8 cellular contexts compared by ENCODE assay signal in the genomic region with DNA sequence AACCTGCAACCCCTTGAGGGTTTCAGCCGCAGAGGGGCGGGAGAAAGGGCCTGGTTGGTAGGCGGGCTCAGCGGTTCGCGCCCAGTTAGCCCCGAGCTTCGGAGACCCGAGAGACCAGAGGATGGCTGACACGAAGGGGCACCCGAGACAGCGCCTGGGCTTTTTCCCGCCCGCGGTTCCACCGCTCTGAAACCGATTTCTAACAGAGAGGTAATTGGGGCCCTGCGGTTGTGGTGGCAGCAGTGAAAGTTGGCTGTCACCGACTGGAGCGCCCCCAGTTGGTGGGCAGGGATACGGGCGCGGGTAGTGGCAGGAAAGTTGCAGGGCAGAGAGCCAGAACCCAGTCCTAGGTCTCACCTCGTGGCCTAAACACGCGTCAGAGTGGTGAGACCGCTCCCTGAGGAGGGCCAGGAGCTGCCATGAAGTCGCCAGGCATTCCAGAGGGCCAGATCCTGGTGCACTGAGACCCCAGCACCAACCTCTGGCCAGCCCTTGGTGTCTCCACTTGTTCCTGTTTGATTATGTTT. TPM values are rescaled to one million over a fixed set of nuclear protein-coding genes. Genes with fewer than 3 reads are reported as not detected.
DNase-seq lines count a peak whose midpoint lies in the region; ATAC-seq and TF ChIP-seq lines count a peak whose summit lies in the region.

No MANE protein-coding gene starts in this region.

- 0 out of 2 replicates have a peak, but pooled peaks cover 4% of the 10 kb centered on the region for H4K20me1 ChIP-seq in KMS-11 (ENCODE audit: insufficient read depth)

- H2AFZ ChIP-seq in KMS-11 (ENCODE audit: low read depth): peak overlapping the region; percentile 28; the same call in 1 of the 2 replicates

- H3K4me2 ChIP-seq in KMS-11: peak overlapping the region; percentile 69

- H3K79me2 ChIP-seq in KMS-11 (ENCODE audit: insufficient read depth, low read depth): no peaks in the 10 kb centered on the region

- H3K27ac ChIP-seq in KMS-11 (no peak overlapping the region), thoracic aorta (peak overlapping the region; percentile 85 to 91)

- H3K9me3 ChIP-seq in thoracic aorta: no peaks in the 10 kb centered on the region

- H3K27me3 ChIP-seq in KMS-11 (ENCODE audit: insufficient read depth, low read depth) (peaks cover 33% of the 10 kb centered on the region), thoracic aorta (replicated peaks; ENCODE audit: insufficient read depth) (no peaks in the 10 kb centered on the region)

- H3K4me3 ChIP-seq in KMS-11 (IDR thresholded peaks at IDR 0.05; ENCODE audit: insufficient read depth, low read depth, low read length) (no peak overlapping the region), foreskin fibroblast (ENCODE audit: low read depth in 1 of 2, low read length in 2 of 2) (peak overlapping the region; percentile 63 to 80), thoracic aorta (peak overlapping the region; percentile 81)

- DNase-seq in DMS153 (lab: John Stamatoyannopoulos, UW): peak; percentile 47
- DNase-seq in RPMI8226: peak; percentile 80
- DNase-seq in activated effector memory CD4-positive, alpha-beta T cell treated with anti-CD3 and anti-CD28 coated beads, Interleukin-2, amount 50 U/mL, for 16 hours: peak; percentile 93
- peak; percentile 64 to 88 for DNase-seq in foreskin fibroblast
- DNase-seq in omental fat pad (ENCODE audit: low spot score): peak; percentile 59
- DNase-seq in thoracic aorta (ENCODE audit: low spot score): no peak

- H3K9ac ChIP-seq in KMS-11: no peak overlapping the region; the same call in 1 of the 2 replicates

- ATAC-seq in GM21619 (IDR thresholded peaks at IDR 0.05; ENCODE audit: unreplicated experiment): peak; percentile 42
- peak; percentile 90 for ATAC-seq in omental fat pad (ENCODE audit: low FRiP score)
- peak; percentile 70 for ATAC-seq in thoracic aorta (ENCODE audit: insufficient number of reproducible peaks, low FRiP score, low read depth)

- H3K4me1 ChIP-seq in KMS-11 (ENCODE audit: low read depth, poor library complexity, severe bottlenecking) (peaks cover 10% of the 10 kb centered on the region), thoracic aorta (ENCODE audit: control insufficient read depth in 1 of 2, low read depth in 2 of 2) (peaks cover 3 to 20% of the 10 kb centered on the region in 2 donors)

- peak; percentile 83 for TF ChIP-seq CTCF in KMS-11 (conservative IDR thresholded peaks at IDR 0.05; ENCODE audit: low read depth, low read length)
- peak; percentile 40 for TF ChIP-seq CTCF in foreskin fibroblast (IDR thresholded peaks at IDR 0.05; ENCODE audit: low read depth, low read length)
- TF ChIP-seq CTCF in omental fat pad (IDR thresholded peaks at IDR 0.05): peak in 1 of 3 donors; percentile 57
- peak; percentile 61 for TF ChIP-seq CTCF in thoracic aorta (IDR thresholded peaks at IDR 0.05)

- H3K36me3 ChIP-seq in KMS-11 (ENCODE audit: insufficient read depth) (no peaks in the 10 kb centered on the region; the same call in 1 of the 2 replicates), thoracic aorta (no peaks in the 10 kb centered on the region)

RNA-seq across cellular contexts. Expression of a gene that starts 0.6 kb away (rescaled TPM):
- total RNA-seq in omental fat pad (1 to 10 TPM; 1.1 to 7.1 (median 2.4) TPM), thoracic aorta (10 to 100 TPM in 1 of 2 donors, 1 to 10 TPM in 1; 7.2 to 11.2 TPM)

RNA-seq across cellular contexts. Expression of a gene that starts 14.8 kb away (rescaled TPM):
- total RNA-seq in omental fat pad (100 to 1,000 TPM; 790 to 927 (median 897) TPM), thoracic aorta (100 to 1,000 TPM; 532 to 761 TPM)

RNA-seq across cellular contexts. Expression of a gene that starts 22.7 kb away (rescaled TPM):
- total RNA-seq in omental fat pad: not detected
- total RNA-seq in thoracic aorta: not detected

RNA-seq across cellular contexts. Expression of a gene that starts 23.0 kb away (rescaled TPM):
- total RNA-seq in omental fat pad: 10 to 100 TPM; 10.2 to 19.0 (median 14.8) TPM
- total RNA-seq in thoracic aorta: 10 to 100 TPM in 1 of 2 donors, 1 to 10 TPM in 1; 9.2 to 21.2 TPM

RNA-seq across cellular contexts. Expression of a gene that starts 31.1 kb away (rescaled TPM):
- total RNA-seq in omental fat pad (100 to 1,000 TPM in 3 of 4 donors, 10 to 100 TPM in 1; 99.0 to 143 (median 132) TPM), thoracic aorta (100 to 1,000 TPM; 136 to 144 TPM)
